Comparison of ENCODE assay signal across 28 cellular contexts in the genomic region with DNA sequence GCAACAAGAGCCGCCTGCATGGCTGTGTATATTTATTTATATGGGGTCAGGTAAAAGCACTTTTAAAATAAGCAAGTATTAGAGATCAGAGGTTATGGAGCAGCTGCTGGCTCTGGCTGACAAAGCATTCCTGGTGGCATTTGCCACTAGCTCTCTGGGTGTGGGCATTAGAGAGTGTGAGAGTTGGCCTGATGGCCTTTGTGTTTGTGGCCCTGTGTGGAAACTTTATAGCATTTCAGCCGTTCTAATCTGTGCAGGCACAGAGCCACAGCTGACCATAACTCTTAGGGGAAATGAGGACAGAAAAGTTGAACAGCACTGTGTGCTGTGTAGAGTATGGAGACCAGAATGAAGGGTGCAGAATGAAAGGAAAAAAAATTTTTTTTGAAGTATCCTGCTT.
"Had no signal": no experiment of that assay in that cellular context is flagged by ENCODE, and none has a peak within 500 bp of the region (broad histone marks: within the 10 kb centered on the region; RNA-seq: fewer than 3 reads in every experiment).

No MANE protein-coding gene starts in this region.

- H3K36me3 ChIP-seq: brain microvascular endothelial cell, cardiac muscle cell had no signal

- H3K27ac ChIP-seq: brain microvascular endothelial cell, cardiac muscle cell, VCaP had no signal

- H3K9me2 ChIP-seq: SK-N-SH had no signal

- H3K36me3 Mint-ChIP-seq: activated CD4-positive, alpha-beta memory T cell treated with anti-CD3 and anti-CD28 coated beads for 36 hours; activated naive CD8-positive, alpha-beta T cell; IgD-negative memory B cell had no signal

- H3K9me3 Mint-ChIP-seq: activated CD4-positive, alpha-beta memory T cell treated with anti-CD3 and anti-CD28 coated beads for 36 hours; activated CD4-positive, alpha-beta T cell treated with anti-CD3 and anti-CD28 coated beads, Interleukin-2, amount 10 ng/mL, durations not matched to agents 7 days and 5 days; activated naive CD4-positive, alpha-beta T cell treated with anti-CD3 and anti-CD28 coated beads for 36 hours; activated T-cell treated with anti-CD3 and anti-CD28 coated beads, Interleukin-2, amount 50 U/mL, for 4 hours had no signal

- H3K4me3 ChIP-seq: cardiac muscle cell had no signal

- H3K27ac Mint-ChIP-seq: activated CD4-positive, alpha-beta memory T cell treated with anti-CD3 and anti-CD28 coated beads for 36 hours; activated CD4-positive, alpha-beta T cell treated with anti-CD3 and anti-CD28 coated beads, Interleukin-2, amount 10 ng/mL, durations not matched to agents 7 days and 5 days; activated naive CD4-positive, alpha-beta T cell treated with anti-CD3 and anti-CD28 coated beads for 36 hours; activated naive CD8-positive, alpha-beta T cell; IgD-negative memory B cell had no signal

- H3K4me1 Mint-ChIP-seq: activated CD4-positive, alpha-beta T cell treated with anti-CD3 and anti-CD28 coated beads, Interleukin-2, amount 10 ng/mL, durations not matched to agents 7 days and 5 days; IgD-negative memory B cell had no signal

- H3K4me3 Mint-ChIP-seq: activated CD4-positive, alpha-beta memory T cell treated with anti-CD3 and anti-CD28 coated beads for 36 hours; activated CD4-positive, alpha-beta T cell treated with anti-CD3 and anti-CD28 coated beads, Interleukin-2, amount 10 ng/mL, durations not matched to agents 7 days and 5 days; activated naive CD4-positive, alpha-beta T cell treated with anti-CD3 and anti-CD28 coated beads for 36 hours; activated naive CD8-positive, alpha-beta T cell; activated T-cell treated with anti-CD3 and anti-CD28 coated beads, Interleukin-2, amount 50 U/mL, for 4 hours; IgD-negative memory B cell had no signal

- H3K4me2 ChIP-seq: SK-N-SH had no signal

- H3K27me3 Mint-ChIP-seq: activated CD4-positive, alpha-beta memory T cell treated with anti-CD3 and anti-CD28 coated beads for 36 hours; activated CD4-positive, alpha-beta T cell treated with anti-CD3 and anti-CD28 coated beads, Interleukin-2, amount 10 ng/mL, durations not matched to agents 7 days and 5 days; IgD-negative memory B cell had no signal

- H3K9me3 ChIP-seq: SK-N-SH had no signal

- H3K27me3 ChIP-seq: brain microvascular endothelial cell, cardiac muscle cell had no signal

- FAIRE-seq: astrocyte, RCC 7860 had no signal

- DNase-seq: activated CD4-positive, alpha-beta memory T cell treated with anti-CD3 and anti-CD28 coated beads for 36 hours; activated CD4-positive, alpha-beta T cell treated with anti-CD3 and anti-CD28 coated beads, Interleukin-2, amount 10 ng/mL, durations not matched to agents 7 days and 5 days; activated CD4-positive, CD25-positive, alpha-beta regulatory T cell; activated CD8-positive, alpha-beta memory T cell treated with anti-CD3 and anti-CD28 coated beads for 24 hours; activated effector memory CD4-positive, alpha-beta T cell treated with anti-CD3 and anti-CD28 coated beads, Interleukin-2, amount 50 U/mL, for 16 hours; activated naive CD4-positive, alpha-beta T cell treated with anti-CD3 and anti-CD28 coated beads for 36 hours; activated T-cell treated with anti-CD3 and anti-CD28 coated beads, Interleukin-2, amount 50 U/mL, for 4 hours; amygdala; brain microvascular endothelial cell; KG1; MV-4-11; NCI-H1092 treated with DMSO at 0.1 percent for 48 hours; NCI-H1417 treated with DMSO at 0.1 percent for 48 hours; NCI-H1694; NCI-H2029; NCI-H2107; NCI-H345; NCI-H510A; NCI-H526 treated with DMSO at 0.1 percent for 48 hours; PC-3; SK-N-SH; T-helper 1 cell had no signal
